ENCODE assay signal across 12 cellular contexts in the genomic region with DNA sequence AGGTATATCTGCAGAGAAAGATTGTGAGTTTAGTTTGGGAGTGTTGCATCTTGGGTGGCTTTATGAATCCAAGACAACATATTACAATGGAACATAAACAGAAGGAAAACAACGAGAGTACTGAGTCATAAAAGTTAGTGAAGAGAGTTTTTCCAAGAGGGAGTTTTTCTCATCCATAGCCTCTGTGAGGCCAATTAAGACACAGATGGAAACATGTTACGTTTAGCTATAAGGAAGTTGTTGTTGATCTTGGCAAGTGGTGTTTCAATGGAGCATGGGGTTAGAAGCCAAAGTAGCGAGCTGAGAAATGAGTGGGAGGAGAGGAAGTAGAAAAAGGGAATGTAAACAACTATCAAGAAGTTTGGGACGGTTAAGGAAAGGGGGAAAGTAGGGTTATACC. TPM values are rescaled to one million over a fixed set of nuclear protein-coding genes. Genes with fewer than 3 reads are reported as not detected.
DNase-seq lines count a peak whose midpoint lies in the region; ATAC-seq and TF ChIP-seq lines count a peak whose summit lies in the region.
"Had no signal": no experiment of that assay in that cellular context is flagged by ENCODE, and none has a peak within 500 bp of the region (broad histone marks: within the 10 kb centered on the region; RNA-seq: fewer than 3 reads in every experiment).

No MANE protein-coding gene starts in this region.

- no peak overlapping the region for H3K9ac ChIP-seq in adipocyte (ENCODE audit: low read length)

- CTCF ChIA-PET in activated CD8-positive, alpha-beta memory T cell treated with anti-CD3 and anti-CD28 coated beads, Interleukin-2, amount 10 ng/mL, durations not matched to agents 7 days and 5 days (lab: Charles Lee): no interaction called here

- H3K27me3 Mint-ChIP-seq in activated CD8-positive, alpha-beta memory T cell treated with anti-CD3 and anti-CD28 coated beads, Interleukin-2, amount 10 ng/mL, durations not matched to agents 7 days and 5 days: no peaks in the 10 kb centered on the region
- H3K27me3 Mint-ChIP-seq: activated T-cell treated with anti-CD3 and anti-CD28 coated beads, Interleukin-2, amount 50 U/mL, for 24 hours had no signal

- no peak for TF ChIP-seq EP300 in gastroesophageal sphincter (IDR thresholded peaks at IDR 0.05)

- no peak overlapping the region for H3K27ac ChIP-seq in vagina
- H3K27ac ChIP-seq in gastroesophageal sphincter: no peak overlapping the region
- H3K27ac ChIP-seq: cardiac muscle cell had no signal

- no peak for TF ChIP-seq POLR2A in vagina (IDR thresholded peaks at IDR 0.05)
- no peak for TF ChIP-seq POLR2A in gastroesophageal sphincter (IDR thresholded peaks at IDR 0.05)

- WGBS in gastroesophageal sphincter (ENCODE audit: low coverage in 1 of 2), 2 donors: 25 to 28% methylated on average over 4 of the region's 4 CpGs

- no peaks in the 10 kb centered on the region for H3K4me1 Mint-ChIP-seq in activated CD8-positive, alpha-beta memory T cell treated with anti-CD3 and anti-CD28 coated beads, Interleukin-2, amount 10 ng/mL, durations not matched to agents 7 days and 5 days

- TF ChIP-seq CTCF in retinal pigment epithelial cell (conservative IDR thresholded peaks at IDR 0.05; ENCODE audit: low read depth, low read length) (no peak), vagina (IDR thresholded peaks at IDR 0.05) (no peak), gastroesophageal sphincter (IDR thresholded peaks at IDR 0.05) (no peak)

- H3K36me3 Mint-ChIP-seq in activated CD8-positive, alpha-beta memory T cell treated with anti-CD3 and anti-CD28 coated beads, Interleukin-2, amount 10 ng/mL, durations not matched to agents 7 days and 5 days: no peaks in the 10 kb centered on the region

- intact Hi-C loops in vagina (cut with DNase I): no loop called here

- H3K4me3 ChIP-seq in adipocyte (ENCODE audit: low read length) (no peak overlapping the region), retinal pigment epithelial cell (ENCODE audit: low read length) (no peak overlapping the region), vagina (no peak overlapping the region), gastroesophageal sphincter (no peak overlapping the region)
- H3K4me3 ChIP-seq: cardiac muscle cell had no signal

- DNase-seq in GM04504 (ENCODE audit: low read depth) (peak; percentile 32), adipocyte (ENCODE audit: low read depth) (peak; percentile 62), fibroblast of the conjunctiva (ENCODE audit: low read depth) (peak; percentile 49), retinal pigment epithelial cell (ENCODE audit: low read depth) (peak; percentile 21), vagina (ENCODE audit: extremely low spot score in 2 of 2) (no peak)
- no peak for DNase-seq in activated CD8-positive, alpha-beta memory T cell treated with anti-CD3 and anti-CD28 coated beads, Interleukin-2, amount 10 ng/mL, durations not matched to agents 7 days and 5 days
- DNase-seq: activated T-cell treated with anti-CD3 and anti-CD28 coated beads, Interleukin-2, amount 50 U/mL, for 24 hours; head of caudate nucleus; midbrain had no signal

- no peak for ATAC-seq in activated CD8-positive, alpha-beta memory T cell treated with anti-CD3 and anti-CD28 coated beads, Interleukin-2, amount 10 ng/mL, durations not matched to agents 7 days and 5 days
- ATAC-seq in gastroesophageal sphincter: no peak

- H3K4me1 ChIP-seq in adipocyte (ENCODE audit: control insufficient read depth, insufficient read depth, low read length): peaks cover 10% of the 10 kb centered on the region
- no peaks in the 10 kb centered on the region for H3K4me1 ChIP-seq in vagina
- H3K4me1 ChIP-seq in gastroesophageal sphincter: no peaks in the 10 kb centered on the region

- H3K27ac Mint-ChIP-seq in activated CD8-positive, alpha-beta memory T cell treated with anti-CD3 and anti-CD28 coated beads, Interleukin-2, amount 10 ng/mL, durations not matched to agents 7 days and 5 days: no peak overlapping the region
- H3K27ac Mint-ChIP-seq: activated T-cell treated with anti-CD3 and anti-CD28 coated beads, Interleukin-2, amount 50 U/mL, for 24 hours had no signal

- H3K36me3 ChIP-seq in adipocyte (ENCODE audit: control insufficient read depth, insufficient read depth, low read length, severe bottlenecking) (no peaks in the 10 kb centered on the region), vagina (no peaks in the 10 kb centered on the region), gastroesophageal sphincter (no peaks in the 10 kb centered on the region)
- H3K36me3 ChIP-seq: cardiac muscle cell had no signal

- H3K27me3 ChIP-seq in adipocyte (replicated peaks; ENCODE audit: control insufficient read depth, insufficient read depth, low read length): no peaks in the 10 kb centered on the region
- H3K27me3 ChIP-seq in vagina: no peaks in the 10 kb centered on the region
- no peaks in the 10 kb centered on the region for H3K27me3 ChIP-seq in gastroesophageal sphincter

- H3K9me3 ChIP-seq in adipocyte (ENCODE audit: control insufficient read depth, low read length): no peaks in the 10 kb centered on the region
- no peaks in the 10 kb centered on the region for H3K9me3 ChIP-seq in vagina
- H3K9me3 ChIP-seq in gastroesophageal sphincter: no peaks in the 10 kb centered on the region

- H3K9me3 Mint-ChIP-seq in activated CD8-positive, alpha-beta memory T cell treated with anti-CD3 and anti-CD28 coated beads, Interleukin-2, amount 10 ng/mL, durations not matched to agents 7 days and 5 days (ENCODE audit: low read depth): peaks cover 7% of the 10 kb centered on the region

- no peak overlapping the region for H3K4me3 Mint-ChIP-seq in activated CD8-positive, alpha-beta memory T cell treated with anti-CD3 and anti-CD28 coated beads, Interleukin-2, amount 10 ng/mL, durations not matched to agents 7 days and 5 days
- H3K4me3 Mint-ChIP-seq: activated T-cell treated with anti-CD3 and anti-CD28 coated beads, Interleukin-2, amount 50 U/mL, for 24 hours had no signal

RNA-seq across cellular contexts. Expression of gene SPATA31D4, which starts 53.3 kb away (rescaled TPM):
- total RNA-seq in vagina (not detected), gastroesophageal sphincter (not detected)
- total RNA-seq in activated CD8-positive, alpha-beta memory T cell treated with anti-CD3 and anti-CD28 coated beads, Interleukin-2, amount 10 ng/mL, durations not matched to agents 7 days and 5 days: not detected
- total RNA-seq: cardiac muscle cell, NCI-H460 had no signal

Comparison
In these comparisons a context has a peak if more than half of its experiments do, and no peak if none do; other contexts are left out.
1. DNase-seq: peak in GM04504 (single experiment), adipocyte (single experiment), fibroblast of the conjunctiva (single experiment) and retinal pigment epithelial cell (single experiment); none in vagina (0 of 2) and activated CD8-positive, alpha-beta memory T cell treated with anti-CD3 and anti-CD28 coated beads, Interleukin-2, amount 10 ng/mL, durations not matched to agents 7 days and 5 days (single experiment).